8 cellular contexts compared by ENCODE assay signal in the genomic region with DNA sequence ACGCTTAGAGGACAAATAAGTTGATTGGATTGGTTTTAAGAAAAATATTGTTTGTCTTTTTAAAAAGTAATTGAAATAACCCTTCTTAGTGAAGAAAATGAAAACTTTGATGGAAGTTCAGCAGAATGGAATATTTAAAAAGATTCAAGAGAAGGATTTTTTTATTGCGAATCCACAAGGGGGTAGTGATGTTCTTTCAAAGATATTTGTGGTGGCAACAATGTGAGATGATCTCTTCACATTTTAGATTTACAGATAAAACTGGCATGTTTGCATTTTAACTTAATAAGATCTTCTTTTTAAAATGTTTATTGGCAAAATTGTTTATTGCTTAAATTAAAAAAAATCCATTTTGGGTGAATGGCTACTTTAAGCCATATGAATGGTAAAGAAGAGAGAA. TPM values are rescaled to one million over a fixed set of nuclear protein-coding genes. Genes with fewer than 3 reads are reported as not detected.
A peak's percentile ranks its signal among the peaks of the same experiment; 100 is the strongest.
DNase-seq lines count a peak whose midpoint lies in the region; ATAC-seq and TF ChIP-seq lines count a peak whose summit lies in the region.

No MANE protein-coding gene starts in this region.

- no peaks in the 10 kb centered on the region for H3K9me2 ChIP-seq in neural cell (ENCODE audit: insufficient read depth, low read length)

- no peaks in the 10 kb centered on the region for H3K9me3 Mint-ChIP-seq in chondrocyte (ENCODE audit: low read depth)

- H3K27me3 Mint-ChIP-seq in chondrocyte (ENCODE audit: low read depth) = no peaks in the 10 kb centered on the region

- CTCF ChIA-PET in GM10248 (lab: Yijun Ruan, JAX) = interaction anchor here (1.1 to 1.5 kb wide), 3 partner anchors 13 to 96 kb away, joined by 3 to 8 read pairs (median 3); no protein-coding TSS in a partner anchor

- TF ChIP-seq CTCF in GM10248 (IDR thresholded peaks at IDR 0.05; ENCODE audit: control extremely low read depth, extremely low read depth, low read depth, missing control alignments) (peak; percentile 36), chondrocyte (IDR thresholded peaks at IDR 0.05) (peak; percentile 91), neural cell (IDR thresholded peaks at IDR 0.05; ENCODE audit: poor library complexity, severe bottlenecking) (peak; percentile 66)

- H3K9me3 ChIP-seq in neural cell (ENCODE audit: low read length) = no peaks in the 10 kb centered on the region

- no peaks in the 10 kb centered on the region for H4K20me1 ChIP-seq in neural cell (ENCODE audit: insufficient read depth)

- TF ChIP-seq RAD21 in neural cell (conservative IDR thresholded peaks at IDR 0.05) = peak; percentile 78

- H3K4me2 ChIP-seq in neural cell (ENCODE audit: low read length) = no peak overlapping the region

- peaks cover 53% of the 10 kb centered on the region for H3K79me2 ChIP-seq in neural cell (replicated peaks; ENCODE audit: insufficient read depth, low read length)

- H3K27ac ChIP-seq in neural cell (ENCODE audit: low read length) = no peak overlapping the region

- H3K4me3 ChIP-seq in neural cell (ENCODE audit: low read length) = no peak overlapping the region

- H2AFZ ChIP-seq in neural cell (ENCODE audit: low read depth, low read length) = no peak overlapping the region

- no peaks in the 10 kb centered on the region for H3F3A ChIP-seq in neural cell (ENCODE audit: insufficient read depth, low read length, poor library complexity, severe bottlenecking)

- POLR2A ChIA-PET in GM10248 (lab: Yijun Ruan, JAX) = no interaction called here

- no peaks in the 10 kb centered on the region for H3K36me3 ChIP-seq in neural cell (ENCODE audit: insufficient read depth, low read length)

- H3K4me3 Mint-ChIP-seq in chondrocyte (ENCODE audit: unreplicated experiment) = no peak overlapping the region

- no peak for DNase-seq in GM10248 (ENCODE audit: extremely low spot score)
- peak; percentile 24 for DNase-seq in NCI-H2196 (lab: John Stamatoyannopoulos, UW; ENCODE audit: unreplicated experiment)
- no peak for DNase-seq in chondrocyte (ENCODE audit: low spot score)
- DNase-seq in stimulated activated naive CD8-positive, alpha-beta T cell treated with anti-CD3 and anti-CD28 coated beads, Interleukin-15, Interleukin-2, amounts not matched to agents 100 U/mL and 50 U/mL, for 24 hours = no peak
- no peak for DNase-seq in T1000 (lab: John Stamatoyannopoulos, UW)
- DNase-seq in activated gamma-delta T cell treated with Interleukin-2 at 50 U/mL for 16 hours = no peak

- peak overlapping the region; percentile 8 for H3K27ac Mint-ChIP-seq in chondrocyte (ENCODE audit: unreplicated experiment)

- ATAC-seq in stimulated activated naive CD8-positive, alpha-beta T cell treated with anti-CD3 and anti-CD28 coated beads, Interleukin-15, Interleukin-2, amounts not matched to agents 100 U/mL and 50 U/mL, for 24 hours = no peak
- no peak for ATAC-seq in HG02840 (IDR thresholded peaks at IDR 0.05; ENCODE audit: low FRiP score, unreplicated experiment)

- H3K9ac ChIP-seq in neural cell (ENCODE audit: low read length) = no peak overlapping the region

- no peaks in the 10 kb centered on the region for H3K27me3 ChIP-seq in neural cell (ENCODE audit: insufficient read depth, low read depth, low read length)

- H3K4me1 Mint-ChIP-seq in chondrocyte (ENCODE audit: low read depth) = peaks cover 37% of the 10 kb centered on the region

- H3K36me3 Mint-ChIP-seq in chondrocyte (ENCODE audit: low read depth) = no peaks in the 10 kb centered on the region

- TF ChIP-seq EP300 in neural cell (conservative IDR thresholded peaks at IDR 0.05; ENCODE audit: poor library complexity, severe bottlenecking) = no peak

TF ChIP-seq in neural cell, 6 proteins besides CTCF, POLR2A, EP300 and RAD21:
- peak; percentile 75 for TF ChIP-seq SMC3 (conservative IDR thresholded peaks at IDR 0.05; ENCODE audit: poor library complexity)
- TF ChIP-seq, protein P1, sequence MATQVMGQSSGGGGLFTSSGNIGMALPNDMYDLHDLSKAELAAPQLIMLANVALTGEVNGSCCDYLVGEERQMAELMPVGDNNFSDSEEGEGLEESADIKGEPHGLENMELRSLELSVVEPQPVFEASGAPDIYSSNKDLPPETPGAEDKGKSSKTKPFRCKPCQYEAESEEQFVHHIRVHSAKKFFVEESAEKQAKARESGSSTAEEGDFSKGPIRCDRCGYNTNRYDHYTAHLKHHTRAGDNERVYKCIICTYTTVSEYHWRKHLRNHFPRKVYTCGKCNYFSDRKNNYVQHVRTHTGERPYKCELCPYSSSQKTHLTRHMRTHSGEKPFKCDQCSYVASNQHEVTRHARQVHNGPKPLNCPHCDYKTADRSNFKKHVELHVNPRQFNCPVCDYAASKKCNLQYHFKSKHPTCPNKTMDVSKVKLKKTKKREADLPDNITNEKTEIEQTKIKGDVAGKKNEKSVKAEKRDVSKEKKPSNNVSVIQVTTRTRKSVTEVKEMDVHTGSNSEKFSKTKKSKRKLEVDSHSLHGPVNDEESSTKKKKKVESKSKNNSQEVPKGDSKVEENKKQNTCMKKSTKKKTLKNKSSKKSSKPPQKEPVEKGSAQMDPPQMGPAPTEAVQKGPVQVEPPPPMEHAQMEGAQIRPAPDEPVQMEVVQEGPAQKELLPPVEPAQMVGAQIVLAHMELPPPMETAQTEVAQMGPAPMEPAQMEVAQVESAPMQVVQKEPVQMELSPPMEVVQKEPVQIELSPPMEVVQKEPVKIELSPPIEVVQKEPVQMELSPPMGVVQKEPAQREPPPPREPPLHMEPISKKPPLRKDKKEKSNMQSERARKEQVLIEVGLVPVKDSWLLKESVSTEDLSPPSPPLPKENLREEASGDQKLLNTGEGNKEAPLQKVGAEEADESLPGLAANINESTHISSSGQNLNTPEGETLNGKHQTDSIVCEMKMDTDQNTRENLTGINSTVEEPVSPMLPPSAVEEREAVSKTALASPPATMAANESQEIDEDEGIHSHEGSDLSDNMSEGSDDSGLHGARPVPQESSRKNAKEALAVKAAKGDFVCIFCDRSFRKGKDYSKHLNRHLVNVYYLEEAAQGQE (IDR thresholded peaks at IDR 0.05; ENCODE audit: borderline replicate concordance) = no peak

RNA-seq across cellular contexts. Expression of a gene that starts 8.9 kb away (rescaled TPM):
- total RNA-seq in chondrocyte = 63.8 to 69.4 TPM (median 66.9 TPM) in 3 replicates
- polyA plus RNA-seq in neural cell = 162 and 181 TPM in 2 replicates
- polyA minus RNA-seq in neural cell = 176 and 194 TPM in 2 replicates

Comparison
In these comparisons a context has a peak if more than half of its experiments do, and no peak if none do; other contexts are left out.
1. CTCF ChIP-seq: peak in every context shown above with its lines; median percentile 91 in chondrocyte; 66 in neural cell; 36 in GM10248.